ENCODE assay signal across 8 cellular contexts in genomic region chr2:198004921-198005829, GRCh38.
DNase-seq lines count a peak whose midpoint lies in the region; ATAC-seq and TF ChIP-seq lines count a peak whose summit lies in the region.
"Had no signal": no experiment of that assay in that cellular context is flagged by ENCODE, and none has a peak within 500 bp of the region (broad histone marks: within the 10 kb centered on the region; RNA-seq: fewer than 3 reads in every experiment).

No MANE protein-coding gene starts in this region.

- H3K4me3 Mint-ChIP-seq in chondrocyte (ENCODE audit: unreplicated experiment) = no peak overlapping the region

- H3K27me3 Mint-ChIP-seq in chondrocyte (ENCODE audit: low read depth) = peaks cover 17% of the 10 kb centered on the region

- intact Hi-C loops in gastrocnemius medialis (cut with DNase I; ENCODE audit: low total_unique reads) = no loop called here

- peaks cover 0 to 7% of the 10 kb centered on the region in 2 donors for H3K4me1 ChIP-seq in gastrocnemius medialis

- no peaks in the 10 kb centered on the region for H3K9me3 ChIP-seq in gastrocnemius medialis

- H3K27me3 ChIP-seq in gastrocnemius medialis = no peaks in the 10 kb centered on the region

- no peaks in the 10 kb centered on the region for H3K36me3 ChIP-seq in gastrocnemius medialis
- H3K36me3 ChIP-seq: WERI-Rb-1 had no signal

- in situ Hi-C loops in gastrocnemius medialis (cut with MboI; ENCODE audit: low sequenced_read_pairs in 4 of 4) = no loop called here

- peak; percentile 24 to 49 for DNase-seq in activated CD4-positive, alpha-beta T cell treated with anti-CD3 and anti-CD28 coated beads, Interleukin-2, amount 50 U/mL, for 48 hours
- peak; percentile 32 for DNase-seq in stimulated activated CD8-positive, alpha-beta memory T cell treated with anti-CD3 and anti-CD28 coated beads, Interleukin-4, amount 100 ng/mL, for 48 hours
- DNase-seq in gastrocnemius medialis = no peak
- no peak for DNase-seq in chondrocyte (ENCODE audit: low spot score)
- DNase-seq in NCI-H524 (lab: John Stamatoyannopoulos, UW) = no peak
- DNase-seq: WERI-Rb-1 had no signal

- H3K27ac Mint-ChIP-seq in chondrocyte (ENCODE audit: unreplicated experiment) = no peak overlapping the region

- no peak overlapping the region for H3K27ac ChIP-seq in gastrocnemius medialis
- H3K27ac ChIP-seq: WERI-Rb-1 had no signal

- H3K9me3 Mint-ChIP-seq in chondrocyte (ENCODE audit: low read depth) = peaks cover 5% of the 10 kb centered on the region

- no peaks in the 10 kb centered on the region for H3K36me3 Mint-ChIP-seq in chondrocyte (ENCODE audit: low read depth)

- H3K4me1 Mint-ChIP-seq in chondrocyte (ENCODE audit: low read depth) = no peaks in the 10 kb centered on the region

- ATAC-seq in GM19324 (IDR thresholded peaks at IDR 0.05; ENCODE audit: low FRiP score, unreplicated experiment) (peak; percentile 89), HG02938 (IDR thresholded peaks at IDR 0.05; ENCODE audit: unreplicated experiment) (peak; percentile 73), gastrocnemius medialis (no peak)

- TF ChIP-seq CTCF in gastrocnemius medialis (IDR thresholded peaks at IDR 0.05 in 4 of 5, conservative IDR thresholded peaks at IDR 0.05 in 1 of 5) (no peak), chondrocyte (IDR thresholded peaks at IDR 0.05) (no peak)

- H3K4me3 ChIP-seq in gastrocnemius medialis = no peak overlapping the region

- no peak for TF ChIP-seq POLR2A in gastrocnemius medialis (IDR thresholded peaks at IDR 0.05)

Comparison
In these comparisons a context has a peak if more than half of its experiments do, and no peak if none do; other contexts are left out.
1. ATAC-seq: peak in GM19324 (single experiment) and HG02938 (single experiment); none in gastrocnemius medialis (0 of 2).
2. DNase-seq: peak in activated CD4-positive, alpha-beta T cell treated with anti-CD3 and anti-CD28 coated beads, Interleukin-2, amount 50 U/mL, for 48 hours (2 of 2) and stimulated activated CD8-positive, alpha-beta memory T cell treated with anti-CD3 and anti-CD28 coated beads, Interleukin-4, amount 100 ng/mL, for 48 hours (single experiment); none in gastrocnemius medialis (0 of 2), chondrocyte (single experiment) and NCI-H524 (0 of 2).